21 cellular contexts compared by ENCODE assay signal in genomic region chr3:120555661-120556509, GRCh38. TPM values are rescaled to one million over a fixed set of nuclear protein-coding genes. Genes with fewer than 3 reads are reported as not detected.
DNase-seq lines count a peak whose midpoint lies in the region; ATAC-seq and TF ChIP-seq lines count a peak whose summit lies in the region.
"Had no signal": no experiment of that assay in that cellular context is flagged by ENCODE, and none has a peak within 500 bp of the region (broad histone marks: within the 10 kb centered on the region; RNA-seq: fewer than 3 reads in every experiment).

No MANE protein-coding gene starts in this region.

- 75% methylated on average over 7 of the region's 7 CpGs for WGBS in esophagus muscularis mucosa
- 28% methylated on average over 7 of the region's 7 CpGs for WGBS in liver
- 42 to 64% methylated on average over 7 of the region's 7 CpGs for WGBS in testis, 2 donors

- intact Hi-C loops in esophagus muscularis mucosa (cut with DNase I): loop anchor here (5.0 to 10.0 kb wide), 3 partner anchors 49 to 209 kb away; partner anchors contain the start of genes FSTL1 and LRRC58
- intact Hi-C loops in testis (cut with DNase I; ENCODE audit: low total_unique reads): loop anchor here (5.0 to 10.0 kb wide), 2 partner anchors 134 to 311 kb away; no protein-coding TSS in a partner anchor

- H3K27me3 ChIP-seq in esophagus muscularis mucosa: no peaks in the 10 kb centered on the region
- H3K27me3 ChIP-seq in liver (ENCODE audit: control insufficient read depth in 4 of 4, insufficient read depth in 4 of 4, low read length in 3 of 4): no peaks in the 10 kb centered on the region
- H3K27me3 ChIP-seq in testis: no peaks in the 10 kb centered on the region
- H3K27me3 ChIP-seq: SJSA1 had no signal

- TF ChIP-seq RAD21 in liver (IDR thresholded peaks at IDR 0.05): peak; percentile 50 to 68

- DNase-seq in esophagus muscularis mucosa (ENCODE audit: extremely low spot score) (no peak), testis (peak; percentile 71), OCI-M2 (lab: John Stamatoyannopoulos, UW; ENCODE audit: unreplicated experiment) (no peak)
- no peak for DNase-seq in effector CD4-positive, alpha-beta T cell
- DNase-seq: activated effector memory CD4-positive, alpha-beta T cell treated with anti-CD3 and anti-CD28 coated beads, Interleukin-2, amount 50 U/mL, for 16 hours; COR-L47; GOT3; head of caudate nucleus; KG1; naive B cell; NCI-H2081 treated with DMSO at 0.1 percent for 48 hours; NCI-H526; PC-9; stimulated activated CD8-positive, alpha-beta memory T cell treated with anti-CD3 and anti-CD28 coated beads, Interleukin-4, amount 100 ng/mL, for 48 hours; T-helper 2 cell; WERI-Rb-1 had no signal

- TF ChIP-seq EP300 in esophagus muscularis mucosa (IDR thresholded peaks at IDR 0.05): no peak

- H3K27ac ChIP-seq in VCaP: peak overlapping the region; percentile 90
- peak overlapping the region; percentile 57 to 62 (median 62) for H3K27ac ChIP-seq in esophagus muscularis mucosa (replicated peaks in 1 of 4)
- peak overlapping the region; percentile 44 to 67 for H3K27ac ChIP-seq in liver (ENCODE audit: low read depth in 1 of 2, low read length in 2 of 2)
- H3K27ac ChIP-seq in testis: peak overlapping the region; percentile 59 to 89
- H3K27ac ChIP-seq: PC-9, SJSA1, WERI-Rb-1 had no signal

- no peak for ATAC-seq in GM19455 (IDR thresholded peaks at IDR 0.05; ENCODE audit: unreplicated experiment)
- no peak for ATAC-seq in GM18858 (IDR thresholded peaks at IDR 0.05; ENCODE audit: unreplicated experiment)

- peak; percentile 17; the same call in 1 of the 2 replicates for TF ChIP-seq CTCF in VCaP (conservative IDR thresholded peaks at IDR 0.05)
- no peak for TF ChIP-seq CTCF in esophagus muscularis mucosa (IDR thresholded peaks at IDR 0.05)
- TF ChIP-seq CTCF in liver (IDR thresholded peaks at IDR 0.05; ENCODE audit: low read depth, low read length, missing input control): peak; percentile 23
- TF ChIP-seq CTCF in testis (IDR thresholded peaks at IDR 0.05): no peak

- H3K9me3 ChIP-seq in esophagus muscularis mucosa (no peaks in the 10 kb centered on the region), liver (ENCODE audit: control insufficient read depth in 4 of 4, low read length in 3 of 4) (no peaks in the 10 kb centered on the region), testis (no peaks in the 10 kb centered on the region)
- H3K9me3 ChIP-seq: SJSA1 had no signal

- H3K9ac ChIP-seq in liver (ENCODE audit: low read depth in 1 of 2, low read length in 2 of 2): no peak overlapping the region

- no peaks in the 10 kb centered on the region for H3K36me3 ChIP-seq in esophagus muscularis mucosa
- H3K36me3 ChIP-seq in liver (ENCODE audit: control insufficient read depth in 4 of 4, insufficient read depth in 3 of 4, low read depth in 1 of 4, low read length in 3 of 4): no peaks in the 10 kb centered on the region
- no peaks in the 10 kb centered on the region for H3K36me3 ChIP-seq in testis (ENCODE audit: low read depth, missing control alignments)
- H3K36me3 ChIP-seq: SJSA1, WERI-Rb-1 had no signal

- H3K4me3 ChIP-seq in esophagus muscularis mucosa (no peak overlapping the region), liver (ENCODE audit: low read depth in 1 of 3, low read length in 3 of 3) (no peak overlapping the region), testis (no peak overlapping the region)
- H3K4me3 ChIP-seq: PC-9, SJSA1 had no signal

- H3K4me1 ChIP-seq in esophagus muscularis mucosa (peaks cover 54 to 70% (median 58%) of the 10 kb centered on the region in 4 donors), liver (ENCODE audit: control insufficient read depth in 4 of 4, insufficient read depth in 4 of 4, low read length in 3 of 4) (peaks cover 26 to 65% (median 47%) of the 10 kb centered on the region in 4 donors), testis (peaks cover 51% of the 10 kb centered on the region)

- TF ChIP-seq POLR2A in esophagus muscularis mucosa (IDR thresholded peaks at IDR 0.05; ENCODE audit: low read depth) (no peak), testis (IDR thresholded peaks at IDR 0.05) (no peak)

TF ChIP-seq in liver, 16 proteins besides CTCF, POLR2A, EP300 and RAD21:
- TF ChIP-seq TAF1 (conservative IDR thresholded peaks at IDR 0.05) (peak; percentile 42), RXRA (IDR thresholded peaks at IDR 0.05) (peak; percentile 91 to 98), YY1 (IDR thresholded peaks at IDR 0.05) (peak; percentile 74), NR2F2 (IDR thresholded peaks at IDR 0.05) (peak; percentile 100), EGR1 (IDR thresholded peaks at IDR 0.05; ENCODE audit: low read depth in 2 of 2) (peak; percentile 7 to 73), SP1 (IDR thresholded peaks at IDR 0.05) (peak; percentile 99), REST (IDR thresholded peaks at IDR 0.05) (peak; percentile 80), JUND (IDR thresholded peaks at IDR 0.05) (peak; percentile 88 to 93), HNF4G (IDR thresholded peaks at IDR 0.05) (peak; percentile 84), ATF3 (IDR thresholded peaks at IDR 0.05) (peak; percentile 75), HNF4A (conservative IDR thresholded peaks at IDR 0.05) (peak; percentile 88 to 89), FOXA2 (IDR thresholded peaks at IDR 0.05) (peak; percentile 43), GABPA (IDR thresholded peaks at IDR 0.05 in 1 of 2, conservative IDR thresholded peaks at IDR 0.05 in 1 of 2) (peak in 1 of 2 donors; percentile 48), FOXA1 (IDR thresholded peaks at IDR 0.05) (peak; percentile 57)
- TF ChIP-seq, protein P1, sequence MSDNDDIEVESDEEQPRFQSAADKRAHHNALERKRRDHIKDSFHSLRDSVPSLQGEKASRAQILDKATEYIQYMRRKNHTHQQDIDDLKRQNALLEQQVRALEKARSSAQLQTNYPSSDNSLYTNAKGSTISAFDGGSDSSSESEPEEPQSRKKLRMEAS (IDR thresholded peaks at IDR 0.05): peak; percentile 93
- TF ChIP-seq, protein P2, sequence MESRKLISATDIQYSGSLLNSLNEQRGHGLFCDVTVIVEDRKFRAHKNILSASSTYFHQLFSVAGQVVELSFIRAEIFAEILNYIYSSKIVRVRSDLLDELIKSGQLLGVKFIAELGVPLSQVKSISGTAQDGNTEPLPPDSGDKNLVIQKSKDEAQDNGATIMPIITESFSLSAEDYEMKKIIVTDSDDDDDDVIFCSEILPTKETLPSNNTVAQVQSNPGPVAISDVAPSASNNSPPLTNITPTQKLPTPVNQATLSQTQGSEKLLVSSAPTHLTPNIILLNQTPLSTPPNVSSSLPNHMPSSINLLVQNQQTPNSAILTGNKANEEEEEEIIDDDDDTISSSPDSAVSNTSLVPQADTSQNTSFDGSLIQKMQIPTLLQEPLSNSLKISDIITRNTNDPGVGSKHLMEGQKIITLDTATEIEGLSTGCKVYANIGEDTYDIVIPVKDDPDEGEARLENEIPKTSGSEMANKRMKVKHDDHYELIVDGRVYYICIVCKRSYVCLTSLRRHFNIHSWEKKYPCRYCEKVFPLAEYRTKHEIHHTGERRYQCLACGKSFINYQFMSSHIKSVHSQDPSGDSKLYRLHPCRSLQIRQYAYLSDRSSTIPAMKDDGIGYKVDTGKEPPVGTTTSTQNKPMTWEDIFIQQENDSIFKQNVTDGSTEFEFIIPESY (IDR thresholded peaks at IDR 0.05): peak; percentile 69

RNA-seq across cellular contexts. Expression of gene NDUFB4, which starts 40.3 kb away (rescaled TPM):
- total RNA-seq in esophagus muscularis mucosa (100 to 1,000 TPM; 142 to 333 (median 256) TPM), liver (10 to 100 TPM; 28.4 to 29.8 TPM), testis (100 to 1,000 TPM; 113 to 117 TPM)
- polyA plus RNA-seq in liver (100 to 1,000 TPM; 124 to 269 TPM), testis (ENCODE audit: insufficient read depth, low read depth, low replicate concordance) (279 TPM)

Comparison
In these comparisons a context has a peak if more than half of its experiments do, and no peak if none do; other contexts are left out.
1. CTCF ChIP-seq: peak in VCaP (single experiment) and liver (single experiment); none in esophagus muscularis mucosa (0 of 3) and testis (0 of 3).
2. Peak in every context shown above with its lines, with median percentiles within 50 percentile points of each other: H3K27ac ChIP-seq.